ENCODE assay signal across 8 cellular contexts in genomic region chr22:41947181-41948080, GRCh38. TPM values are rescaled to one million over a fixed set of nuclear protein-coding genes. Genes with fewer than 3 reads are reported as not detected.
A peak's percentile ranks its signal among the peaks of the same experiment; 100 is the strongest.
DNase-seq lines count a peak whose midpoint lies in the region; ATAC-seq and TF ChIP-seq lines count a peak whose summit lies in the region.

No MANE protein-coding gene starts in this region.

- ATAC-seq in left cardiac atrium = no peak
- ATAC-seq in lower lobe of right lung = no peak
- ATAC-seq in upper lobe of right lung = no peak

- in situ Hi-C loops in astrocyte of the spinal cord (cut with HindIII; ENCODE audit: low sequenced_read_pairs) = no loop called here

- intact Hi-C loops in left cardiac atrium (cut with DNase I) = no loop called here
- intact Hi-C loops in lower lobe of right lung (cut with DNase I) = no loop called here
- intact Hi-C loops in upper lobe of right lung (cut with DNase I) = loop anchor here (10.0 kb wide), 1 partner anchor 123 kb away; no protein-coding TSS in a partner anchor

- peaks cover 4% of the 10 kb centered on the region for H3K4me1 ChIP-seq in cardiac muscle cell (ENCODE audit: low read depth)
- peaks cover 17% of the 10 kb centered on the region for H3K4me1 ChIP-seq in lower lobe of right lung
- peaks cover 7% of the 10 kb centered on the region for H3K4me1 ChIP-seq in upper lobe of right lung

- H3K27me3 ChIP-seq in cardiac muscle cell = no peaks in the 10 kb centered on the region
- no peaks in the 10 kb centered on the region for H3K27me3 ChIP-seq in lower lobe of right lung (ENCODE audit: low read depth)
- H3K27me3 ChIP-seq in upper lobe of right lung = no peaks in the 10 kb centered on the region

- no peak for TF ChIP-seq CTCF in cardiac muscle cell (IDR thresholded peaks at IDR 0.05; ENCODE audit: low read depth, low read length)
- TF ChIP-seq CTCF in astrocyte of the spinal cord (IDR thresholded peaks at IDR 0.05; ENCODE audit: low read depth, low read length) = no peak
- no peak for TF ChIP-seq CTCF in lower lobe of right lung (IDR thresholded peaks at IDR 0.05)
- no peak for TF ChIP-seq CTCF in upper lobe of right lung (IDR thresholded peaks at IDR 0.05)

- H3K27ac ChIP-seq in cardiac muscle cell = peak overlapping the region; percentile 35
- peak overlapping the region; percentile 56 for H3K27ac ChIP-seq in lower lobe of right lung
- H3K27ac ChIP-seq in upper lobe of right lung = no peak overlapping the region

- no peaks in the 10 kb centered on the region for H3K9me3 ChIP-seq in cardiac muscle cell (ENCODE audit: low read depth)
- no peaks in the 10 kb centered on the region for H3K9me3 ChIP-seq in lower lobe of right lung
- H3K9me3 ChIP-seq in upper lobe of right lung = no peaks in the 10 kb centered on the region

- peak overlapping the region; percentile 50 for H3K4me3 ChIP-seq in cardiac muscle cell
- peak overlapping the region; percentile 86 for H3K4me3 ChIP-seq in astrocyte of the spinal cord (ENCODE audit: low read depth, low read length)
- H3K4me3 ChIP-seq in lower lobe of right lung = peak overlapping the region; percentile 94
- H3K4me3 ChIP-seq in upper lobe of right lung = peak overlapping the region; percentile 76

- no peaks in the 10 kb centered on the region for H3K36me3 ChIP-seq in cardiac muscle cell
- no peaks in the 10 kb centered on the region for H3K36me3 ChIP-seq in lower lobe of right lung
- no peaks in the 10 kb centered on the region for H3K36me3 ChIP-seq in upper lobe of right lung

- DNase-seq in cardiac muscle cell (ENCODE audit: low read depth in 1 of 2, low spot score in 1 of 2) (no peak), left cardiac atrium (no peak), astrocyte of the spinal cord (ENCODE audit: low read depth, low spot score) (no peak), lower lobe of right lung (no peak), upper lobe of right lung (no peak), SKM-1 (lab: John Stamatoyannopoulos, UW; ENCODE audit: unreplicated experiment) (no peak), SHP77 (lab: John Stamatoyannopoulos, UW) (no peak), HT-29 (ENCODE audit: low spot score) (no peak)

RNA-seq across cellular contexts. Expression of gene CENPM, which starts 0.5 kb away (rescaled TPM):
- total RNA-seq in cardiac muscle cell (22.0 and 26.7 TPM in 2 replicates), left cardiac atrium (1 to 10 TPM in 1 of 2 donors, under 1 TPM in 1; 0.79 to 2.0 TPM), lower lobe of right lung (2.3 TPM), upper lobe of right lung (1.3 TPM)
- polyA plus RNA-seq in cardiac muscle cell = 25.8 and 37.0 TPM in 2 replicates
- total RNA-seq in HT-29 (2014; rRNA removed; shearing (Covaris generic)) = 130 and 140 TPM in 2 replicates

RNA-seq across cellular contexts. Expression of gene TNFRSF13C, which starts 20.8 kb away (rescaled TPM):
- total RNA-seq in cardiac muscle cell (0.14 and 1.9 TPM in 2 replicates), left cardiac atrium (under 1 TPM; 0.29 to 0.44 TPM), lower lobe of right lung (0.27 TPM), upper lobe of right lung (0.23 TPM)
- polyA plus RNA-seq in cardiac muscle cell = 1.1 TPM in 2 replicates
- 0.08 and 0.51 TPM in 2 replicates for total RNA-seq in HT-29 (2014; rRNA removed; shearing (Covaris generic))

RNA-seq across cellular contexts. Expression of gene SEPTIN3, which starts 21.8 kb away (rescaled TPM):
- 3.6 and 3.9 TPM in 2 replicates for total RNA-seq in cardiac muscle cell
- 2.9 and 3.4 TPM in 2 replicates for polyA plus RNA-seq in cardiac muscle cell
- total RNA-seq in left cardiac atrium = under 1 TPM; 0.09 to 0.24 TPM
- total RNA-seq in lower lobe of right lung = 2.5 TPM
- 3.2 TPM for total RNA-seq in upper lobe of right lung
- total RNA-seq in HT-29 (2014; rRNA removed; shearing (Covaris generic)) = 0.03 TPM in 1 of 2 replicates, not detected in the other

RNA-seq across cellular contexts. Expression of gene SHISA8, which starts 32.6 kb away (rescaled TPM):
- total RNA-seq in cardiac muscle cell (not detected in 2 replicates), left cardiac atrium (1 to 10 TPM; 1.1 to 3.3 TPM), lower lobe of right lung (not detected), upper lobe of right lung (not detected)
- 0.16 TPM in 1 of 2 replicates, not detected in the other for polyA plus RNA-seq in cardiac muscle cell
- total RNA-seq in HT-29 (2014; rRNA removed; shearing (Covaris generic)) = not detected in 2 replicates
